12 cellular contexts compared by ENCODE assay signal in genomic region chr2:1306029-1306686, GRCh38.
"Had no signal": no experiment of that assay in that cellular context is flagged by ENCODE, and none has a peak within 500 bp of the region (broad histone marks: within the 10 kb centered on the region; RNA-seq: fewer than 3 reads in every experiment).

No MANE protein-coding gene starts in this region.

- ATAC-seq: activated CD4-positive, alpha-beta T cell treated with anti-CD3 and anti-CD28 coated beads for 36 hours; activated CD8-positive, alpha-beta T cell treated with anti-CD3 and anti-CD28 coated beads, Interleukin-2, amount 10 ng/mL, durations not matched to agents 7 days and 5 days; left lobe of liver; naive thymus-derived CD8-positive, alpha-beta T cell had no signal

- H3K4me2 ChIP-seq: hepatocyte had no signal

- H3K27ac ChIP-seq: cardiac muscle cell, hepatocyte, ovary, sigmoid colon, spleen, thyroid gland had no signal

- DNase-seq: activated CD4-positive, alpha-beta T cell treated with anti-CD3 and anti-CD28 coated beads for 36 hours; activated CD8-positive, alpha-beta T cell treated with anti-CD3 and anti-CD28 coated beads, Interleukin-2, amount 10 ng/mL, durations not matched to agents 7 days and 5 days; activated naive CD4-positive, alpha-beta T cell treated with Interleukin-2 at 50 U/mL for 16 hours; islet precursor cell; naive thymus-derived CD8-positive, alpha-beta T cell; ovary; sigmoid colon; spleen; thyroid gland had no signal

- H3K9me3 ChIP-seq: ovary, sigmoid colon, spleen, thyroid gland had no signal

- H2AFZ ChIP-seq: hepatocyte had no signal

- H3K36me3 ChIP-seq: cardiac muscle cell, ovary, sigmoid colon, spleen, thyroid gland had no signal

- H3K27me3 ChIP-seq: cardiac muscle cell, hepatocyte, ovary, sigmoid colon, spleen, thyroid gland had no signal

- H3K4me3 ChIP-seq: cardiac muscle cell, hepatocyte, ovary, sigmoid colon, spleen, thyroid gland had no signal

- H3K4me1 ChIP-seq: sigmoid colon, thyroid gland had no signal
